8 cellular contexts compared by ENCODE assay signal in genomic region chr19:49819452-49820115, GRCh38. TPM values are rescaled to one million over a fixed set of nuclear protein-coding genes. Genes with fewer than 3 reads are reported as not detected.
A peak's percentile ranks its signal among the peaks of the same experiment; 100 is the strongest.
DNase-seq lines count a peak whose midpoint lies in the region; ATAC-seq and TF ChIP-seq lines count a peak whose summit lies in the region.
"Not testable (repeated sequence)": the region's sequence is repeated elsewhere in the genome, so short reads cannot be mapped to it uniquely, and the experiment has no call there.

No MANE protein-coding gene starts in this region.

- H2BK120ac ChIP-seq in IMR-90 (ENCODE audit: low read depth, low read length): not testable (repeated sequence)

- dilution Hi-C loops in IMR-90 (cut with HindIII; ENCODE audit: low sequenced_read_pairs, unreplicated experiment): not testable (repeated sequence)

- not testable (repeated sequence) for H3K36me3 Mint-ChIP-seq in CD4-positive, CD25-positive, alpha-beta regulatory T cell; activated naive CD8-positive, alpha-beta T cell

- peak overlapping the region; percentile 31; the same call in 1 of the 2 replicates for H3K23ac ChIP-seq in IMR-90 (ENCODE audit: low read depth, low read length)

- not testable (repeated sequence) for TF ChIP-seq RAD21 in IMR-90 (IDR thresholded peaks at IDR 0.05; ENCODE audit: low read length); SK-N-SH (IDR thresholded peaks at IDR 0.05; ENCODE audit: low read length)

- not testable (repeated sequence) for H3K18ac ChIP-seq in IMR-90 (ENCODE audit: low read depth, low read length)

- not testable (repeated sequence) for H2BK15ac ChIP-seq in IMR-90 (ENCODE audit: low read depth, low read length)

- H4K5ac ChIP-seq in IMR-90 (ENCODE audit: low read depth, low read length): not testable (repeated sequence)

- peaks cover 3 to 42% (median 20%) of the 10 kb centered on the region in 4 donors for H3K4me1 Mint-ChIP-seq in CD4-positive, CD25-positive, alpha-beta regulatory T cell
- peaks cover 24% of the 10 kb centered on the region for H3K4me1 Mint-ChIP-seq in activated naive CD8-positive, alpha-beta T cell (ENCODE audit: low read depth)

- H3K9me2 ChIP-seq in SK-N-SH: not testable (repeated sequence)

- CTCF ChIA-PET in IMR-90 (lab: Yijun Ruan, JAX): not testable (repeated sequence)
- CTCF ChIA-PET in SK-N-SH (lab: Yijun Ruan, JAX): interaction anchor here (0.9 to 1.2 kb wide), 6 partner anchors 15 to 198 kb away, joined by 3 to 4 read pairs (median 3); partner anchors contain the start of gene PTOV1

- not testable (repeated sequence) for H3K9ac ChIP-seq in IMR-90 (ENCODE audit: low read depth, low read length)
- peak overlapping the region; percentile 98 for H3K9ac ChIP-seq in SK-N-SH

- peaks cover 65% of the 10 kb centered on the region for H3K79me2 ChIP-seq in SK-N-SH (ENCODE audit: insufficient read depth)

- H3K9me3 Mint-ChIP-seq in CD4-positive, CD25-positive, alpha-beta regulatory T cell; activated naive CD8-positive, alpha-beta T cell (ENCODE audit: low read depth): not testable (repeated sequence)

- H3K4me2 ChIP-seq in IMR-90 (ENCODE audit: low read depth, low read length): peak overlapping the region; percentile 58; the same call in 1 of the 2 replicates
- peak overlapping the region; percentile 97 for H3K4me2 ChIP-seq in SK-N-SH

- H3K27me3 ChIP-seq in CD4-positive, CD25-positive, alpha-beta regulatory T cell (ENCODE audit: control insufficient read depth, insufficient read depth, low read length); IMR-90 (ENCODE audit: control insufficient read depth, insufficient read depth, low read length); SK-N-SH (ENCODE audit: insufficient read depth); effector memory CD4-positive, alpha-beta T cell (replicated peaks; ENCODE audit: control insufficient read depth, insufficient read depth, low read length, poor library complexity, severe bottlenecking); neuron (ENCODE audit: insufficient read depth, low read length); stomach: not testable (repeated sequence)

- H3K27ac Mint-ChIP-seq in CD4-positive, CD25-positive, alpha-beta regulatory T cell: peak overlapping the region in 2 of 3 donors; percentile 71 to 87
- peak overlapping the region; percentile 29 for H3K27ac Mint-ChIP-seq in activated naive CD8-positive, alpha-beta T cell

- H2BK5ac ChIP-seq in IMR-90 (ENCODE audit: low read depth, low read length, poor library complexity, severe bottlenecking): not testable (repeated sequence)

- not testable (repeated sequence) for H2AFZ ChIP-seq in IMR-90 (replicated peaks; ENCODE audit: low read length, poor library complexity); SK-N-SH (ENCODE audit: low read depth); neuron (ENCODE audit: low read depth, low read length)

- in situ Hi-C loops in IMR-90 (cut with MboI; ENCODE audit: low sequenced_read_pairs): not testable (repeated sequence)

- H3K4me1 ChIP-seq in CD4-positive, CD25-positive, alpha-beta regulatory T cell (ENCODE audit: control insufficient read depth, insufficient read depth, low read length, poor library complexity, severe bottlenecking): peaks cover 20% of the 10 kb centered on the region
- H3K4me1 ChIP-seq in IMR-90 (ENCODE audit: control insufficient read depth, insufficient read depth, low read length): not testable (repeated sequence)
- H3K4me1 ChIP-seq in SK-N-SH (ENCODE audit: control insufficient read depth in 1 of 2, insufficient read depth in 2 of 2, low read depth in 1 of 2, low read length in 1 of 2) (peaks cover 0 to 18% of the 10 kb centered on the region in 2 experiments; a peak in 2 of 4 replicates), neuron (ENCODE audit: insufficient read depth, low read length) (peaks cover 17% of the 10 kb centered on the region), stomach (peaks cover 28 to 45% (median 38%) of the 10 kb centered on the region in 4 donors)
- peaks cover 11% of the 10 kb centered on the region for H3K4me1 ChIP-seq in effector memory CD4-positive, alpha-beta T cell (ENCODE audit: control insufficient read depth, insufficient read depth, low read length, poor library complexity, severe bottlenecking)

- BruUV-seq in IMR-90 (replicated peaks; lab: Mats Ljungman, UMichigan): not testable (repeated sequence)

- ATAC-seq in CD4-positive, CD25-positive, alpha-beta regulatory T cell (ENCODE audit: low read depth in 2 of 2); IMR-90 (ENCODE audit: low read depth): not testable (repeated sequence)

- peaks cover 12% of the 10 kb centered on the region; the same call in 1 of the 2 replicates for H4K20me1 ChIP-seq in IMR-90 (ENCODE audit: insufficient read depth, low read length)
- H4K20me1 ChIP-seq in SK-N-SH (ENCODE audit: insufficient read depth): not testable (repeated sequence)

- TF ChIP-seq POLR2A in IMR-90 (IDR thresholded peaks at IDR 0.05; ENCODE audit: low read depth, low read length); stomach (IDR thresholded peaks at IDR 0.05): not testable (repeated sequence)

- WGBS in IMR-90 (ENCODE audit: extremely low coverage in 2 of 2, insufficient read length in 1 of 2), 2 experiments: no CpG with 5 or more reads among the region's 7 CpGs
- 91% methylated on average over 7 of the region's 7 CpGs for WGBS in SK-N-SH (ENCODE audit: low lambda C conversion rate)
- WGBS in stomach, 5 donors: 53 to 72% (median 64%) methylated on average over 7 of the region's 7 CpGs

- not testable (repeated sequence) for TF ChIP-seq EP300 in SK-N-SH (IDR thresholded peaks at IDR 0.05; ENCODE audit: borderline replicate concordance in 1 of 2, low read depth in 1 of 2, low read length in 1 of 2); stomach (IDR thresholded peaks at IDR 0.05)

- not testable (repeated sequence) for H2BK20ac ChIP-seq in IMR-90 (ENCODE audit: low read depth, low read length)

- not testable (repeated sequence) for H2AK9ac ChIP-seq in IMR-90 (replicated peaks; ENCODE audit: low read depth, low read length, poor library complexity)

- H4K8ac ChIP-seq in IMR-90 (ENCODE audit: low read depth in 2 of 2, low read length in 2 of 2): not testable (repeated sequence)

- H3F3A ChIP-seq in SK-N-SH (replicated peaks; ENCODE audit: insufficient read depth): peaks cover 12% of the 10 kb centered on the region

- not testable (repeated sequence) for H2AK5ac ChIP-seq in IMR-90 (ENCODE audit: low read depth, low read length)

- peak overlapping the region; percentile 44 for H3K4me3 ChIP-seq in CD4-positive, CD25-positive, alpha-beta regulatory T cell (ENCODE audit: low read depth, low read length)
- H3K4me3 ChIP-seq in IMR-90 (ENCODE audit: insufficient read depth, low read depth, low read length): not testable (repeated sequence)
- H3K4me3 ChIP-seq in SK-N-SH (ENCODE audit: low read depth in 2 of 2, low read length in 1 of 2) (peak overlapping the region; percentile 72 to 90), iPS-18c (ENCODE audit: insufficient read depth, low read depth, low read length) (peak overlapping the region; percentile 95), neuron (ENCODE audit: low read length) (peak overlapping the region; percentile 99), stomach (peak overlapping the region; percentile 69 to 88 (median 78))
- H3K4me3 ChIP-seq in effector memory CD4-positive, alpha-beta T cell (ENCODE audit: insufficient read depth, low read depth, low read length, poor library complexity, severe bottlenecking): peak overlapping the region; percentile 80

- H4K91ac ChIP-seq in IMR-90 (ENCODE audit: insufficient read depth, low read depth, low read length): not testable (repeated sequence)

- H3K9me1 ChIP-seq in IMR-90 (ENCODE audit: insufficient read depth, low read length): not testable (repeated sequence)

- H3K4me3 Mint-ChIP-seq in CD4-positive, CD25-positive, alpha-beta regulatory T cell: peak overlapping the region; percentile 90 to 99 (median 98)
- H3K4me3 Mint-ChIP-seq in activated naive CD8-positive, alpha-beta T cell: peak overlapping the region; percentile 97

- H3K36me3 ChIP-seq in CD4-positive, CD25-positive, alpha-beta regulatory T cell (ENCODE audit: control insufficient read depth, insufficient read depth, low read length): peaks cover 18% of the 10 kb centered on the region
- H3K36me3 ChIP-seq in IMR-90 (ENCODE audit: control insufficient read depth, insufficient read depth, low read length) (peaks cover 11% of the 10 kb centered on the region), SK-N-SH (replicated peaks in 1 of 2; ENCODE audit: control insufficient read depth in 1 of 2, insufficient read depth in 2 of 2, low read length in 1 of 2) (peaks cover 0 to 13% of the 10 kb centered on the region in 2 experiments), neuron (ENCODE audit: insufficient read depth, low read length) (peaks cover 32% of the 10 kb centered on the region), stomach (peaks cover 14 to 35% (median 32%) of the 10 kb centered on the region in 4 donors)
- H3K36me3 ChIP-seq in effector memory CD4-positive, alpha-beta T cell (ENCODE audit: control insufficient read depth, insufficient read depth, low read length): not testable (repeated sequence)

- POLR2A ChIA-PET in IMR-90 (lab: Charles Lee; ENCODE audit: unreplicated experiment): not testable (repeated sequence)
- POLR2A ChIA-PET in SK-N-SH (lab: Yijun Ruan, JAX): interaction anchor here (0.6 to 1.8 kb wide), 2 partner anchors 31 to 46 kb away, joined by 3 to 4 read pairs; no protein-coding TSS in a partner anchor

- not testable (repeated sequence) for H3K27me3 Mint-ChIP-seq in CD4-positive, CD25-positive, alpha-beta regulatory T cell; activated naive CD8-positive, alpha-beta T cell

- H3K27ac ChIP-seq in CD4-positive, CD25-positive, alpha-beta regulatory T cell (ENCODE audit: insufficient read depth, low read length, poor library complexity, severe bottlenecking); IMR-90 (ENCODE audit: insufficient read depth, low read length); SK-N-SH (ENCODE audit: low read depth in 2 of 2, low read length in 1 of 2); effector memory CD4-positive, alpha-beta T cell (ENCODE audit: insufficient read depth, low read length, poor library complexity, severe bottlenecking): not testable (repeated sequence)
- peak overlapping the region; percentile 20 to 97 (median 92) for H3K27ac ChIP-seq in stomach

- not testable (repeated sequence) for H3K14ac ChIP-seq in IMR-90 (replicated peaks; ENCODE audit: low read depth, low read length)

- H3K4ac ChIP-seq in IMR-90 (ENCODE audit: low read depth, low read length): not testable (repeated sequence)

- not testable (repeated sequence) for H3K56ac ChIP-seq in IMR-90 (ENCODE audit: extremely low read depth, insufficient read depth, low read length)

- peaks cover 22 to 51% of the 10 kb centered on the region in 2 experiments for H3K79me1 ChIP-seq in IMR-90 (ENCODE audit: low read depth in 1 of 2, low read length in 2 of 2)

- intact Hi-C loops in IMR-90 (cut with micrococcal nuclease): loop anchor here (2.0 to 10.0 kb wide), 2 partner anchors 29 to 105 kb away; no protein-coding TSS in a partner anchor
- intact Hi-C loops in stomach (cut with DNase I; ENCODE audit: low total_unique reads): not testable (repeated sequence)

- DNase-seq in CD4-positive, CD25-positive, alpha-beta regulatory T cell; IMR-90; SK-N-SH; effector memory CD4-positive, alpha-beta T cell: not testable (repeated sequence)
- DNase-seq in stomach: peak; percentile 45

- H3K9me3 ChIP-seq in CD4-positive, CD25-positive, alpha-beta regulatory T cell (ENCODE audit: control insufficient read depth in 2 of 2, low read length in 2 of 2); IMR-90 (ENCODE audit: control insufficient read depth, insufficient read depth, low read length); SK-N-SH; effector memory CD4-positive, alpha-beta T cell (ENCODE audit: control insufficient read depth, low read length); iPS-18c (ENCODE audit: control insufficient read depth, insufficient read depth, low read length); neuron (ENCODE audit: low read length); stomach: not testable (repeated sequence)

- not testable (repeated sequence) for TF ChIP-seq CTCF in IMR-90 (conservative IDR thresholded peaks at IDR 0.05; ENCODE audit: low read depth, low read length); SK-N-SH (IDR thresholded peaks at IDR 0.05); stomach (IDR thresholded peaks at IDR 0.05)

RNA-seq across cellular contexts. Expression of gene MED25, which starts 1.5 kb away (rescaled TPM):
- total RNA-seq in CD4-positive, CD25-positive, alpha-beta regulatory T cell: 67.9 TPM
- 10 to 100 TPM; 12.7 to 23.6 (median 19.9) TPM for polyA plus RNA-seq in CD4-positive, CD25-positive, alpha-beta regulatory T cell
- 4.7 and 5.3 TPM in 2 replicates for total RNA-seq in IMR-90 (2012; rRNA removed)
- polyA plus RNA-seq in IMR-90 (2012; rRNA removed): 37.0 and 38.5 TPM in 2 replicates
- 20.7 and 33.0 TPM in 2 replicates for polyA plus RNA-seq in IMR-90 (2012; cell fraction: cytosol; rRNA removed)
- polyA plus RNA-seq in IMR-90 (2012; cell fraction: nucleus; rRNA removed; ENCODE audit: low replicate concordance): 77.0 and 95.3 TPM in 2 replicates
- polyA plus RNA-seq in SK-N-SH (2012; rRNA removed): 15.7 and 30.2 TPM in 2 replicates
- polyA plus RNA-seq in SK-N-SH (2012; cell fraction: cytosol; rRNA removed): 20.5 and 25.3 TPM in 2 replicates
- 105 and 119 TPM in 2 replicates for polyA plus RNA-seq in SK-N-SH (2012; cell fraction: nucleus; rRNA removed)
- total RNA-seq in stomach: 100 to 1,000 TPM in 3 of 5 donors, 10 to 100 TPM in 2; 18.0 to 387 (median 178) TPM
- polyA plus RNA-seq in stomach: 10 to 100 TPM; 46.6 to 59.8 (median 55.3) TPM

RNA-seq across cellular contexts. Expression of gene FUZ, which starts 6.5 kb away (rescaled TPM):
- total RNA-seq in CD4-positive, CD25-positive, alpha-beta regulatory T cell: 15.8 TPM
- 1 to 10 TPM; 4.0 to 8.4 (median 4.9) TPM for polyA plus RNA-seq in CD4-positive, CD25-positive, alpha-beta regulatory T cell
- 10.6 and 14.3 TPM in 2 replicates for total RNA-seq in IMR-90 (2012; rRNA removed)
- polyA plus RNA-seq in IMR-90 (2012; rRNA removed): 10.4 and 12.1 TPM in 2 replicates
- 10.7 and 16.6 TPM in 2 replicates for polyA plus RNA-seq in IMR-90 (2012; cell fraction: cytosol; rRNA removed)
- polyA plus RNA-seq in IMR-90 (2012; cell fraction: nucleus; rRNA removed; ENCODE audit: low replicate concordance): 10.5 and 24.4 TPM in 2 replicates
- polyA plus RNA-seq in SK-N-SH (2012; rRNA removed): 23.7 and 29.9 TPM in 2 replicates
- 15.2 and 23.5 TPM in 2 replicates for polyA plus RNA-seq in SK-N-SH (2012; cell fraction: cytosol; rRNA removed)
- 56.1 and 56.3 TPM in 2 replicates for polyA plus RNA-seq in SK-N-SH (2012; cell fraction: nucleus; rRNA removed)
- total RNA-seq in stomach: 10 to 100 TPM in 3 of 5 donors, 1 to 10 TPM in 2; 1.2 to 37.4 (median 10.5) TPM
- polyA plus RNA-seq in stomach: 10 to 100 TPM; 15.1 to 17.6 (median 15.9) TPM

RNA-seq across cellular contexts. Expression of gene PTOV1, which starts 31.4 kb away (rescaled TPM):
- 116 TPM for total RNA-seq in CD4-positive, CD25-positive, alpha-beta regulatory T cell
- polyA plus RNA-seq in CD4-positive, CD25-positive, alpha-beta regulatory T cell: 10 to 100 TPM; 26.8 to 45.6 (median 34.2) TPM
- total RNA-seq in IMR-90 (2012; rRNA removed): 34.4 and 36.1 TPM in 2 replicates
- polyA plus RNA-seq in IMR-90 (2012; rRNA removed): 106 and 107 TPM in 2 replicates
- 63.8 and 170 TPM in 2 replicates for polyA plus RNA-seq in IMR-90 (2012; cell fraction: cytosol; rRNA removed)
- 249 and 529 TPM in 2 replicates for polyA plus RNA-seq in IMR-90 (2012; cell fraction: nucleus; rRNA removed; ENCODE audit: low replicate concordance)
- polyA plus RNA-seq in SK-N-SH (2012; rRNA removed): 56.1 and 95.0 TPM in 2 replicates
- polyA plus RNA-seq in SK-N-SH (2012; cell fraction: cytosol; rRNA removed): 32.2 and 57.7 TPM in 2 replicates
- 272 and 289 TPM in 2 replicates for polyA plus RNA-seq in SK-N-SH (2012; cell fraction: nucleus; rRNA removed)
- total RNA-seq in stomach: 100 to 1,000 TPM in 3 of 5 donors, 10 to 100 TPM in 2; 45.0 to 186 (median 102) TPM
- polyA plus RNA-seq in stomach: 100 to 1,000 TPM; 117 to 131 (median 118) TPM

RNA-seq across cellular contexts. Expression of gene PNKP, which starts 47.8 kb away (rescaled TPM):
- total RNA-seq in CD4-positive, CD25-positive, alpha-beta regulatory T cell: 149 TPM
- polyA plus RNA-seq in CD4-positive, CD25-positive, alpha-beta regulatory T cell: 10 to 100 TPM; 26.2 to 33.5 (median 28.2) TPM
- total RNA-seq in IMR-90 (2012; rRNA removed) (10.6 and 14.2 TPM in 2 replicates), stomach (100 to 1,000 TPM in 3 of 5 donors, 10 to 100 TPM in 2; 30.3 to 208 (median 115) TPM)
- polyA plus RNA-seq in IMR-90 (2012; rRNA removed) (25.0 and 33.0 TPM in 2 replicates), SK-N-SH (2012; rRNA removed) (45.5 and 52.0 TPM in 2 replicates), stomach (10 to 100 TPM; 38.9 to 69.7 (median 39.7) TPM)
- 16.7 and 18.1 TPM in 2 replicates for polyA plus RNA-seq in IMR-90 (2012; cell fraction: cytosol; rRNA removed)
- polyA plus RNA-seq in IMR-90 (2012; cell fraction: nucleus; rRNA removed; ENCODE audit: low replicate concordance): 171 and 356 TPM in 2 replicates
- 8.6 and 13.1 TPM in 2 replicates for polyA plus RNA-seq in SK-N-SH (2012; cell fraction: cytosol; rRNA removed)
- 317 and 404 TPM in 2 replicates for polyA plus RNA-seq in SK-N-SH (2012; cell fraction: nucleus; rRNA removed)

RNA-seq across cellular contexts. Expression of gene AP2A1, which starts 52.8 kb away (rescaled TPM):
- total RNA-seq in CD4-positive, CD25-positive, alpha-beta regulatory T cell: 49.5 TPM
- polyA plus RNA-seq in CD4-positive, CD25-positive, alpha-beta regulatory T cell: 1 to 10 TPM; 5.2 to 7.4 (median 5.6) TPM
- total RNA-seq in IMR-90 (2012; rRNA removed) (40.7 and 41.4 TPM in 2 replicates), stomach (100 to 1,000 TPM in 1 of 5 donors, 10 to 100 TPM in 4; 19.8 to 177 (median 38.4) TPM)
- polyA plus RNA-seq in IMR-90 (2012; rRNA removed) (122 and 136 TPM in 2 replicates), SK-N-SH (2012; rRNA removed) (59.6 and 74.8 TPM in 2 replicates), stomach (10 to 100 TPM; 24.3 to 31.2 (median 27.3) TPM)
- 130 and 154 TPM in 2 replicates for polyA plus RNA-seq in IMR-90 (2012; cell fraction: cytosol; rRNA removed)
- 115 and 277 TPM in 2 replicates for polyA plus RNA-seq in IMR-90 (2012; cell fraction: nucleus; rRNA removed; ENCODE audit: low replicate concordance)
- polyA plus RNA-seq in SK-N-SH (2012; cell fraction: cytosol; rRNA removed): 26.7 and 43.4 TPM in 2 replicates
- polyA plus RNA-seq in SK-N-SH (2012; cell fraction: nucleus; rRNA removed): 104 and 135 TPM in 2 replicates
